18 cellular contexts compared by ENCODE assay signal in the genomic region with DNA sequence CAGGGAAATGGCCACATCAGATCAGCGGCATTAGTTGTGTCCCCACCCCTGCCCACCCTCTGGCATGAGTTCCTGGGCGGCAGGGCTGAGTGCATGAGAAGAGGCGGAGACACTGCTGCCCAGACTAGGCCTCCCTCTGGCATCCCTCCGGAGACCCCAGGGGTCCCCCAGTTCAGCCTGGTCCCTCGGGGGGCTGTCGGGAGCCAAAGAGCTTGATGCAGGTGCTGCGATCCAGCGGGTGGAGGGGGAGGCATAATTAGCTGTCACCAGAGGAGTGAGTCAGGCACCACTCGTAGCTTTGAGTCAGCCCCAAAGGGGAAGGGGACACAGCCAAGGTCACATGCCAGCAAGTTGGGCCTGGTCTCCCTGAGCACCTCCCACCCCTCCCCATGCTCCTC. TPM values are rescaled to one million over a fixed set of nuclear protein-coding genes. Genes with fewer than 3 reads are reported as not detected.
DNase-seq lines count a peak whose midpoint lies in the region; ATAC-seq, FAIRE-seq and TF ChIP-seq lines count a peak whose summit lies in the region.
"Had no signal": no experiment of that assay in that cellular context is flagged by ENCODE, and none has a peak within 500 bp of the region (broad histone marks: within the 10 kb centered on the region; RNA-seq: fewer than 3 reads in every experiment).

No MANE protein-coding gene starts in this region.

- no peaks in the 10 kb centered on the region for H3K36me3 ChIP-seq in kidney (ENCODE audit: control insufficient read depth in 1 of 2, insufficient read depth in 2 of 2, low read length in 2 of 2)
- H3K36me3 ChIP-seq: BLaER1 had no signal

- peak; percentile 22 for DNase-seq in activated CD8-positive, alpha-beta T cell treated with anti-CD3 and anti-CD28 coated beads for 36 hours
- no peak for DNase-seq in activated CD8-positive, alpha-beta T cell treated with anti-CD3 and anti-CD28 coated beads, Interleukin-2, amount 10 ng/mL, durations not matched to agents 7 days and 5 days
- DNase-seq in M059J (ENCODE audit: low read depth) (peak; percentile 60), kidney (peak; percentile 53), cerebellar nuclear complex (lab: John Stamatoyannopoulos, UW) (no peak)
- peak in 1 of 2 donors; percentile 15 for DNase-seq in stimulated activated naive CD8-positive, alpha-beta T cell treated with anti-CD3 and anti-CD28 coated beads, Interleukin-15, amount 100 ng/mL, for 72 hours
- DNase-seq: CD8-positive, alpha-beta memory T cell; COR-L47; DMS 273 treated with DMSO at 0.1 percent for 48 hours; DND-41; EL; GOT3; H9 had no signal

- H3K9ac ChIP-seq in kidney (ENCODE audit: low read length in 2 of 2), result no peak overlapping the region
- H3K9ac ChIP-seq: BLaER1 had no signal

- H3K9me3 Mint-ChIP-seq in activated CD8-positive, alpha-beta T cell treated with anti-CD3 and anti-CD28 coated beads for 36 hours, result no peaks in the 10 kb centered on the region
- H3K9me3 Mint-ChIP-seq in activated CD8-positive, alpha-beta T cell treated with anti-CD3 and anti-CD28 coated beads, Interleukin-2, amount 10 ng/mL, durations not matched to agents 7 days and 5 days (ENCODE audit: insufficient read depth), result no peaks in the 10 kb centered on the region
- no peaks in the 10 kb centered on the region for H3K9me3 Mint-ChIP-seq in stimulated activated naive CD8-positive, alpha-beta T cell treated with anti-CD3 and anti-CD28 coated beads, Interleukin-15, amount 100 ng/mL, for 72 hours
- H3K9me3 Mint-ChIP-seq: CD8-positive, alpha-beta memory T cell; H9 had no signal

- no peaks in the 10 kb centered on the region for H3K36me3 Mint-ChIP-seq in activated CD8-positive, alpha-beta T cell treated with anti-CD3 and anti-CD28 coated beads for 36 hours (ENCODE audit: low read depth)
- no peaks in the 10 kb centered on the region for H3K36me3 Mint-ChIP-seq in activated CD8-positive, alpha-beta T cell treated with anti-CD3 and anti-CD28 coated beads, Interleukin-2, amount 10 ng/mL, durations not matched to agents 7 days and 5 days (ENCODE audit: low read depth)
- H3K36me3 Mint-ChIP-seq: CD8-positive, alpha-beta memory T cell had no signal

- intact Hi-C loops in activated CD8-positive, alpha-beta T cell treated with anti-CD3 and anti-CD28 coated beads for 36 hours (cut with micrococcal nuclease), result no loop called here
- intact Hi-C loops in kidney (cut with DNase I), result no loop called here

- H3K4me3 ChIP-seq in kidney (ENCODE audit: low read length in 2 of 2), result no peak overlapping the region
- H3K4me3 ChIP-seq: BLaER1, GM12878 had no signal

- H3K4me1 ChIP-seq in kidney (ENCODE audit: control insufficient read depth in 1 of 2, insufficient read depth in 1 of 2, low read depth in 1 of 2, low read length in 2 of 2), result no peaks in the 10 kb centered on the region
- H3K4me1 ChIP-seq: BLaER1 had no signal

- POLR2A ChIA-PET in activated CD8-positive, alpha-beta T cell treated with anti-CD3 and anti-CD28 coated beads for 36 hours (lab: Charles Lee), result no interaction called here
- POLR2A ChIA-PET in activated CD8-positive, alpha-beta T cell treated with anti-CD3 and anti-CD28 coated beads, Interleukin-2, amount 10 ng/mL, durations not matched to agents 7 days and 5 days (lab: Charles Lee), result no interaction called here

- H3K4me3 Mint-ChIP-seq in activated CD8-positive, alpha-beta T cell treated with anti-CD3 and anti-CD28 coated beads for 36 hours, result no peak overlapping the region
- no peak overlapping the region for H3K4me3 Mint-ChIP-seq in activated CD8-positive, alpha-beta T cell treated with anti-CD3 and anti-CD28 coated beads, Interleukin-2, amount 10 ng/mL, durations not matched to agents 7 days and 5 days
- H3K4me3 Mint-ChIP-seq in stimulated activated naive CD8-positive, alpha-beta T cell treated with anti-CD3 and anti-CD28 coated beads, Interleukin-15, amount 100 ng/mL, for 72 hours, result no peak overlapping the region
- H3K4me3 Mint-ChIP-seq: CD8-positive, alpha-beta memory T cell; H9 had no signal

- CTCF ChIA-PET in activated CD8-positive, alpha-beta T cell treated with anti-CD3 and anti-CD28 coated beads for 36 hours (lab: Charles Lee), result interaction anchor here (1.2 kb wide), 1 partner anchor 138 kb away, joined by 3 read pairs; no protein-coding TSS in a partner anchor
- CTCF ChIA-PET in activated CD8-positive, alpha-beta T cell treated with anti-CD3 and anti-CD28 coated beads, Interleukin-2, amount 10 ng/mL, durations not matched to agents 7 days and 5 days (lab: Charles Lee), result no interaction called here

- ATAC-seq in activated CD8-positive, alpha-beta T cell treated with anti-CD3 and anti-CD28 coated beads for 36 hours, result peak; percentile 35
- no peak for ATAC-seq in activated CD8-positive, alpha-beta T cell treated with anti-CD3 and anti-CD28 coated beads, Interleukin-2, amount 10 ng/mL, durations not matched to agents 7 days and 5 days
- ATAC-seq in stimulated activated naive CD8-positive, alpha-beta T cell treated with anti-CD3 and anti-CD28 coated beads, Interleukin-15, amount 100 ng/mL, for 72 hours, result peak; percentile 24
- ATAC-seq in esophagus mucosa, result no peak
- ATAC-seq: GM12878 had no signal

- peaks cover 11% of the 10 kb centered on the region for H3K4me1 Mint-ChIP-seq in activated CD8-positive, alpha-beta T cell treated with anti-CD3 and anti-CD28 coated beads for 36 hours (ENCODE audit: low read depth)
- no peaks in the 10 kb centered on the region for H3K4me1 Mint-ChIP-seq in activated CD8-positive, alpha-beta T cell treated with anti-CD3 and anti-CD28 coated beads, Interleukin-2, amount 10 ng/mL, durations not matched to agents 7 days and 5 days (ENCODE audit: low read depth)
- H3K4me1 Mint-ChIP-seq in stimulated activated naive CD8-positive, alpha-beta T cell treated with anti-CD3 and anti-CD28 coated beads, Interleukin-15, amount 100 ng/mL, for 72 hours, result peaks cover 17% of the 10 kb centered on the region
- H3K4me1 Mint-ChIP-seq: CD8-positive, alpha-beta memory T cell had no signal

- FAIRE-seq in kidney (lab: Jason Lieb, UNC), result no peak
- FAIRE-seq: GM12878, HTR-8/SVneo had no signal

- H3K27ac Mint-ChIP-seq in activated CD8-positive, alpha-beta T cell treated with anti-CD3 and anti-CD28 coated beads for 36 hours, result no peak overlapping the region
- H3K27ac Mint-ChIP-seq in activated CD8-positive, alpha-beta T cell treated with anti-CD3 and anti-CD28 coated beads, Interleukin-2, amount 10 ng/mL, durations not matched to agents 7 days and 5 days, result no peak overlapping the region
- no peak overlapping the region for H3K27ac Mint-ChIP-seq in stimulated activated naive CD8-positive, alpha-beta T cell treated with anti-CD3 and anti-CD28 coated beads, Interleukin-15, amount 100 ng/mL, for 72 hours
- H3K27ac Mint-ChIP-seq: CD8-positive, alpha-beta memory T cell had no signal

- no peaks in the 10 kb centered on the region for H3K9me3 ChIP-seq in kidney (ENCODE audit: control insufficient read depth in 1 of 2, low read length in 2 of 2)
- H3K9me3 ChIP-seq: BLaER1 had no signal

- peaks cover 13% of the 10 kb centered on the region for H3K27me3 Mint-ChIP-seq in activated CD8-positive, alpha-beta T cell treated with anti-CD3 and anti-CD28 coated beads for 36 hours
- peaks cover 8% of the 10 kb centered on the region for H3K27me3 Mint-ChIP-seq in activated CD8-positive, alpha-beta T cell treated with anti-CD3 and anti-CD28 coated beads, Interleukin-2, amount 10 ng/mL, durations not matched to agents 7 days and 5 days (ENCODE audit: low read depth)
- peaks cover 52% of the 10 kb centered on the region for H3K27me3 Mint-ChIP-seq in stimulated activated naive CD8-positive, alpha-beta T cell treated with anti-CD3 and anti-CD28 coated beads, Interleukin-15, amount 100 ng/mL, for 72 hours

- TF ChIP-seq CTCF in activated CD8-positive, alpha-beta T cell treated with anti-CD3 and anti-CD28 coated beads for 36 hours (IDR thresholded peaks at IDR 0.05), result no peak
- TF ChIP-seq CTCF in kidney (IDR thresholded peaks at IDR 0.05; ENCODE audit: borderline replicate concordance, extremely low read depth, insufficient read depth), result no peak

- H3K27ac ChIP-seq in kidney (ENCODE audit: low read depth in 2 of 2, low read length in 2 of 2), result no peak overlapping the region
- H3K27ac ChIP-seq: 22Rv1, BLaER1 had no signal

RNA-seq across cellular contexts. Expression of gene DLGAP4, which starts 34.5 kb away (rescaled TPM):
- total RNA-seq in activated CD8-positive, alpha-beta T cell treated with anti-CD3 and anti-CD28 coated beads for 36 hours, result 10 to 100 TPM; 11.5 to 13.1 TPM
- total RNA-seq in activated CD8-positive, alpha-beta T cell treated with anti-CD3 and anti-CD28 coated beads, Interleukin-2, amount 10 ng/mL, durations not matched to agents 7 days and 5 days, result 10 to 100 TPM; 19.9 to 23.6 TPM
- total RNA-seq in M059J (2014; rRNA removed; shearing (Covaris generic)), result 12.6 and 26.0 TPM in 2 replicates
- total RNA-seq in kidney (62.4 TPM), esophagus mucosa (31.5 TPM)
- 19.6 TPM for polyA plus RNA-seq in kidney (ENCODE audit: insufficient read depth, low read depth, low replicate concordance)

Comparison
In these comparisons a context has a peak if more than half of its experiments do, and no peak if none do; other contexts are left out.
1. ATAC-seq: peak in activated CD8-positive, alpha-beta T cell treated with anti-CD3 and anti-CD28 coated beads for 36 hours (single experiment) and stimulated activated naive CD8-positive, alpha-beta T cell treated with anti-CD3 and anti-CD28 coated beads, Interleukin-15, amount 100 ng/mL, for 72 hours (single experiment); none in activated CD8-positive, alpha-beta T cell treated with anti-CD3 and anti-CD28 coated beads, Interleukin-2, amount 10 ng/mL, durations not matched to agents 7 days and 5 days (single experiment) and esophagus mucosa (single experiment).
2. DNase-seq: peak in activated CD8-positive, alpha-beta T cell treated with anti-CD3 and anti-CD28 coated beads for 36 hours (single experiment), M059J (single experiment) and kidney (single experiment); none in activated CD8-positive, alpha-beta T cell treated with anti-CD3 and anti-CD28 coated beads, Interleukin-2, amount 10 ng/mL, durations not matched to agents 7 days and 5 days (single experiment) and cerebellar nuclear complex (0 of 2).